ENCODE assay signal across 26 cellular contexts in genomic region chr19:58491393-58491792, GRCh38. TPM values are rescaled to one million over a fixed set of nuclear protein-coding genes. Genes with fewer than 3 reads are reported as not detected.
DNase-seq lines count a peak whose midpoint lies in the region; ATAC-seq and TF ChIP-seq lines count a peak whose summit lies in the region.
"Had no signal": no experiment of that assay in that cellular context is flagged by ENCODE, and none has a peak within 500 bp of the region (broad histone marks: within the 10 kb centered on the region; RNA-seq: fewer than 3 reads in every experiment).

No MANE protein-coding gene starts in this region.

- H3K79me2 ChIP-seq in H9 (ENCODE audit: insufficient read depth, low read length), result no peaks in the 10 kb centered on the region

- no peak overlapping the region for H2BK5ac ChIP-seq in H9 (ENCODE audit: insufficient read length, low read length)

- H2AFZ ChIP-seq in H9 (ENCODE audit: low read length), result no peak overlapping the region
- H2AFZ ChIP-seq: GM23248, PC-9 had no signal

- peaks cover 3% of the 10 kb centered on the region for H3K23me2 ChIP-seq in H9 (ENCODE audit: insufficient read length, low read depth, low read length, poor library complexity, severe bottlenecking)

- no CpG with 5 or more reads among the region's 5 CpGs for WGBS in H9 (ENCODE audit: extremely low coverage, insufficient read length, low lambda C conversion rate)

- no peak overlapping the region for H3K14ac ChIP-seq in H9 (ENCODE audit: insufficient read depth, low read length)

- no peak for ATAC-seq in stimulated activated naive B cell treated with anti-CD40 and anti-IgM and Interleukin-4, amounts not matched to agents 10 μg/mL and 1 μg/mL and 100 μg/mL, for 72 hours (replicated peaks)
- ATAC-seq in HG03139 (IDR thresholded peaks at IDR 0.05; ENCODE audit: unreplicated experiment), result no peak

- no peak overlapping the region for H3K23ac ChIP-seq in H9 (ENCODE audit: insufficient read length, low read depth, low read length)

- H3K4me3 Mint-ChIP-seq in activated CD4-positive, alpha-beta memory T cell treated with anti-CD3 and anti-CD28 coated beads, Interleukin-2, amount 10 ng/mL, durations not matched to agents 7 days and 5 days, result no peak overlapping the region
- H3K4me3 Mint-ChIP-seq in activated CD4-positive, alpha-beta memory T cell treated with anti-CD3 and anti-CD28 coated beads for 36 hours, result no peak overlapping the region
- H3K4me3 Mint-ChIP-seq in activated T-helper 1 cell treated with anti-CD3 and anti-CD28 coated beads, Interleukin-12 subunit alpha, Interleukin-12 subunit beta, Interleukin-2, Interleukin-4 antibody, amounts not matched to agents 30 ng/mL and 10 ng/mL and 1 ng/mL, durations not matched to agents 14 hours and 24 hours and 36 hours, result no peak overlapping the region
- no peak overlapping the region for H3K4me3 Mint-ChIP-seq in stimulated activated naive B cell treated with anti-CD40 and anti-IgM and Interleukin-4, amounts not matched to agents 10 μg/mL and 1 μg/mL and 100 μg/mL, for 72 hours
- H3K4me3 Mint-ChIP-seq in H9, result no peak overlapping the region
- H3K4me3 Mint-ChIP-seq: CD4-positive, alpha-beta T cell had no signal

- H3K27me3 Mint-ChIP-seq in activated CD4-positive, alpha-beta memory T cell treated with anti-CD3 and anti-CD28 coated beads, Interleukin-2, amount 10 ng/mL, durations not matched to agents 7 days and 5 days, result no peaks in the 10 kb centered on the region
- H3K27me3 Mint-ChIP-seq in activated CD4-positive, alpha-beta memory T cell treated with anti-CD3 and anti-CD28 coated beads for 36 hours, result no peaks in the 10 kb centered on the region
- no peaks in the 10 kb centered on the region for H3K27me3 Mint-ChIP-seq in activated T-helper 1 cell treated with anti-CD3 and anti-CD28 coated beads, Interleukin-12 subunit alpha, Interleukin-12 subunit beta, Interleukin-2, Interleukin-4 antibody, amounts not matched to agents 30 ng/mL and 10 ng/mL and 1 ng/mL, durations not matched to agents 14 hours and 24 hours and 36 hours (ENCODE audit: insufficient read depth)
- H3K27me3 Mint-ChIP-seq in stimulated activated naive B cell treated with anti-CD40 and anti-IgM and Interleukin-4, amounts not matched to agents 10 μg/mL and 1 μg/mL and 100 μg/mL, for 72 hours, result no peaks in the 10 kb centered on the region
- H3K27me3 Mint-ChIP-seq in H9 (ENCODE audit: low read depth), result no peaks in the 10 kb centered on the region
- H3K27me3 Mint-ChIP-seq: CD4-positive, alpha-beta T cell had no signal

- peaks cover 10% of the 10 kb centered on the region for H3K36me3 Mint-ChIP-seq in activated CD4-positive, alpha-beta memory T cell treated with anti-CD3 and anti-CD28 coated beads, Interleukin-2, amount 10 ng/mL, durations not matched to agents 7 days and 5 days (ENCODE audit: low read depth)
- no peaks in the 10 kb centered on the region for H3K36me3 Mint-ChIP-seq in activated CD4-positive, alpha-beta memory T cell treated with anti-CD3 and anti-CD28 coated beads for 36 hours
- peaks cover 5% of the 10 kb centered on the region for H3K36me3 Mint-ChIP-seq in activated T-helper 1 cell treated with anti-CD3 and anti-CD28 coated beads, Interleukin-12 subunit alpha, Interleukin-12 subunit beta, Interleukin-2, Interleukin-4 antibody, amounts not matched to agents 30 ng/mL and 10 ng/mL and 1 ng/mL, durations not matched to agents 14 hours and 24 hours and 36 hours (ENCODE audit: low read depth)
- peaks cover 10 to 20% of the 10 kb centered on the region in 2 donors for H3K36me3 Mint-ChIP-seq in stimulated activated naive B cell treated with anti-CD40 and anti-IgM and Interleukin-4, amounts not matched to agents 10 μg/mL and 1 μg/mL and 100 μg/mL, for 72 hours
- H3K36me3 Mint-ChIP-seq in H9 (ENCODE audit: insufficient read depth in 1 of 3, low read depth in 3 of 3), result no peaks in the 10 kb centered on the region; a peak in 2 of 7 replicates

- no peaks in the 10 kb centered on the region for H3K4me1 ChIP-seq in H9 (ENCODE audit: insufficient read depth, low read length)
- H3K4me1 ChIP-seq: BLaER1, SJSA1 had no signal

- H3K4ac ChIP-seq in H9 (ENCODE audit: low read depth, low read length), result no peak overlapping the region

- H3T11ph ChIP-seq in H9 (ENCODE audit: low read length), result no peak overlapping the region

- H4K8ac ChIP-seq in H9 (replicated peaks; ENCODE audit: insufficient read length, low read depth, low read length), result no peak overlapping the region

- no peaks in the 10 kb centered on the region for H4K20me1 ChIP-seq in H9 (ENCODE audit: control insufficient read depth, insufficient read depth, insufficient read length)
- H4K20me1 ChIP-seq: BLaER1 had no signal

- H3K27ac Mint-ChIP-seq in activated CD4-positive, alpha-beta memory T cell treated with anti-CD3 and anti-CD28 coated beads, Interleukin-2, amount 10 ng/mL, durations not matched to agents 7 days and 5 days, result peak overlapping the region; percentile 33
- no peak overlapping the region for H3K27ac Mint-ChIP-seq in activated CD4-positive, alpha-beta memory T cell treated with anti-CD3 and anti-CD28 coated beads for 36 hours
- peak overlapping the region; percentile 32 for H3K27ac Mint-ChIP-seq in activated T-helper 1 cell treated with anti-CD3 and anti-CD28 coated beads, Interleukin-12 subunit alpha, Interleukin-12 subunit beta, Interleukin-2, Interleukin-4 antibody, amounts not matched to agents 30 ng/mL and 10 ng/mL and 1 ng/mL, durations not matched to agents 14 hours and 24 hours and 36 hours
- peak overlapping the region; percentile 9 for H3K27ac Mint-ChIP-seq in stimulated activated naive B cell treated with anti-CD40 and anti-IgM and Interleukin-4, amounts not matched to agents 10 μg/mL and 1 μg/mL and 100 μg/mL, for 72 hours
- H3K27ac Mint-ChIP-seq in H9, result peak overlapping the region in 1 of 3 experiments; percentile 8; a peak in 1 of 7 replicates
- H3K27ac Mint-ChIP-seq: CD4-positive, alpha-beta T cell had no signal

- no peak overlapping the region for H4K5ac ChIP-seq in H9 (ENCODE audit: insufficient read length, low read depth, low read length)

- H3K18ac ChIP-seq in H9 (ENCODE audit: insufficient read length, low read depth, low read length), result no peak overlapping the region

- no peak for TF ChIP-seq CTCF in H9 (conservative IDR thresholded peaks at IDR 0.05)

- DNase-seq in activated CD4-positive, alpha-beta memory T cell treated with anti-CD3 and anti-CD28 coated beads, Interleukin-2, amount 10 ng/mL, durations not matched to agents 7 days and 5 days, result no peak
- no peak for DNase-seq in activated CD4-positive, alpha-beta memory T cell treated with anti-CD3 and anti-CD28 coated beads for 36 hours
- DNase-seq in activated T-helper 1 cell treated with anti-CD3 and anti-CD28 coated beads, Interleukin-12 subunit alpha, Interleukin-12 subunit beta, Interleukin-2, Interleukin-4 antibody, amounts not matched to agents 30 ng/mL and 10 ng/mL and 1 ng/mL, durations not matched to agents 14 hours and 24 hours and 36 hours (ENCODE audit: low spot score), result no peak
- no peak for DNase-seq in stimulated activated naive B cell treated with anti-CD40 and anti-IgM and Interleukin-4, amounts not matched to agents 10 μg/mL and 1 μg/mL and 100 μg/mL, for 72 hours
- DNase-seq in superior temporal gyrus (ENCODE audit: extremely low spot score) (no peak), H9 (no peak)
- DNase-seq: CD4-positive, alpha-beta T cell; DMS53; GM23248; H7; IMR-90; MM.1S; NCI-H1048; NCI-H1417; NCI-H1694 treated with DMSO at 0.1 percent for 48 hours; NCI-H2081; NCI-H2227 treated with DMSO at 0.1 percent for 48 hours; NCI-H526 treated with DMSO at 0.1 percent for 48 hours; PC-9; Right ventricle myocardium superior; RPMI8226 had no signal

- no peak overlapping the region for H2BK12ac ChIP-seq in H9 (ENCODE audit: insufficient read length, low read depth, low read length)

- H2BK20ac ChIP-seq in H9 (ENCODE audit: low read depth, low read length, poor library complexity, severe bottlenecking), result no peak overlapping the region

- no peak overlapping the region for H2BK120ac ChIP-seq in H9 (ENCODE audit: low read depth, low read length, poor library complexity, severe bottlenecking)

- H3K56ac ChIP-seq in H9 (ENCODE audit: insufficient read length, low read depth, low read length), result no peak overlapping the region

- H3K27ac ChIP-seq in cingulate gyrus (ENCODE audit: low read depth, low read length), result peak overlapping the region; percentile 84
- no peak overlapping the region for H3K27ac ChIP-seq in H9 (ENCODE audit: insufficient read length, low read depth, low read length)
- H3K27ac ChIP-seq: BLaER1, GM23248, KMS-11, PC-9, SJSA1 had no signal

- no peak overlapping the region for H3K4me2 ChIP-seq in H9 (ENCODE audit: insufficient read depth, insufficient read length, low read length)
- H3K4me2 ChIP-seq: BLaER1, KMS-11, PC-9 had no signal

- no peak overlapping the region for H4K91ac ChIP-seq in H9 (ENCODE audit: insufficient read length, low read depth, low read length)

- CTCF ChIA-PET in activated CD4-positive, alpha-beta memory T cell treated with anti-CD3 and anti-CD28 coated beads, Interleukin-2, amount 10 ng/mL, durations not matched to agents 7 days and 5 days (lab: Charles Lee), result no interaction called here
- CTCF ChIA-PET in activated CD4-positive, alpha-beta memory T cell treated with anti-CD3 and anti-CD28 coated beads for 36 hours (lab: Charles Lee), result no interaction called here

- H3K79me1 ChIP-seq in H9 (ENCODE audit: insufficient read depth, low read depth, low read length, poor library complexity, severe bottlenecking), result no peaks in the 10 kb centered on the region

- peaks cover 32% of the 10 kb centered on the region for H3K4me1 Mint-ChIP-seq in activated CD4-positive, alpha-beta memory T cell treated with anti-CD3 and anti-CD28 coated beads, Interleukin-2, amount 10 ng/mL, durations not matched to agents 7 days and 5 days
- peaks cover 25% of the 10 kb centered on the region for H3K4me1 Mint-ChIP-seq in activated CD4-positive, alpha-beta memory T cell treated with anti-CD3 and anti-CD28 coated beads for 36 hours (ENCODE audit: low read depth)
- H3K4me1 Mint-ChIP-seq in activated T-helper 1 cell treated with anti-CD3 and anti-CD28 coated beads, Interleukin-12 subunit alpha, Interleukin-12 subunit beta, Interleukin-2, Interleukin-4 antibody, amounts not matched to agents 30 ng/mL and 10 ng/mL and 1 ng/mL, durations not matched to agents 14 hours and 24 hours and 36 hours (ENCODE audit: low read depth), result peaks cover 12% of the 10 kb centered on the region
- H3K4me1 Mint-ChIP-seq in stimulated activated naive B cell treated with anti-CD40 and anti-IgM and Interleukin-4, amounts not matched to agents 10 μg/mL and 1 μg/mL and 100 μg/mL, for 72 hours, result peaks cover 7% of the 10 kb centered on the region in 2 donors
- H3K4me1 Mint-ChIP-seq in H9, result no peaks in the 10 kb centered on the region

- H2BK15ac ChIP-seq in H9 (ENCODE audit: low read depth, low read length), result no peak overlapping the region

- intact Hi-C loops in activated CD4-positive, alpha-beta memory T cell treated with anti-CD3 and anti-CD28 coated beads for 36 hours (cut with micrococcal nuclease), result no loop called here
- intact Hi-C loops in activated T-helper 1 cell treated with anti-CD3 and anti-CD28 coated beads, Interleukin-12 subunit alpha, Interleukin-12 subunit beta, Interleukin-2, Interleukin-4 antibody, amounts not matched to agents 30 ng/mL and 10 ng/mL and 1 ng/mL, durations not matched to agents 14 hours and 24 hours and 36 hours (cut with micrococcal nuclease), result no loop called here

- H3K9me3 Mint-ChIP-seq in activated CD4-positive, alpha-beta memory T cell treated with anti-CD3 and anti-CD28 coated beads, Interleukin-2, amount 10 ng/mL, durations not matched to agents 7 days and 5 days, result no peaks in the 10 kb centered on the region
- no peaks in the 10 kb centered on the region for H3K9me3 Mint-ChIP-seq in activated CD4-positive, alpha-beta memory T cell treated with anti-CD3 and anti-CD28 coated beads for 36 hours
- no peaks in the 10 kb centered on the region for H3K9me3 Mint-ChIP-seq in activated T-helper 1 cell treated with anti-CD3 and anti-CD28 coated beads, Interleukin-12 subunit alpha, Interleukin-12 subunit beta, Interleukin-2, Interleukin-4 antibody, amounts not matched to agents 30 ng/mL and 10 ng/mL and 1 ng/mL, durations not matched to agents 14 hours and 24 hours and 36 hours
- H3K9me3 Mint-ChIP-seq in stimulated activated naive B cell treated with anti-CD40 and anti-IgM and Interleukin-4, amounts not matched to agents 10 μg/mL and 1 μg/mL and 100 μg/mL, for 72 hours, result no peaks in the 10 kb centered on the region
- no peaks in the 10 kb centered on the region for H3K9me3 Mint-ChIP-seq in H9
- H3K9me3 Mint-ChIP-seq: CD4-positive, alpha-beta T cell had no signal

- POLR2A ChIA-PET in activated CD4-positive, alpha-beta memory T cell treated with anti-CD3 and anti-CD28 coated beads, Interleukin-2, amount 10 ng/mL, durations not matched to agents 7 days and 5 days (lab: Charles Lee), result no interaction called here
- POLR2A ChIA-PET in activated CD4-positive, alpha-beta memory T cell treated with anti-CD3 and anti-CD28 coated beads for 36 hours (lab: Charles Lee), result no interaction called here

- no peaks in the 10 kb centered on the region for H3K27me3 ChIP-seq in H9 (ENCODE audit: insufficient read depth, low read length)
- H3K27me3 ChIP-seq: BLaER1, SJSA1 had no signal

- H3K9ac ChIP-seq in H9 (ENCODE audit: extremely low read depth, insufficient read length, low read length), result no peak overlapping the region
- H3K9ac ChIP-seq: BLaER1, GM23248, KMS-11 had no signal

- no peaks in the 10 kb centered on the region for H3K9me3 ChIP-seq in H9 (ENCODE audit: control insufficient read depth, low read depth, low read length)
- H3K9me3 ChIP-seq: BLaER1, SJSA1 had no signal

- H2AK5ac ChIP-seq in H9 (ENCODE audit: insufficient read length, low read length), result no peak overlapping the region

RNA-seq across cellular contexts. Expression of gene ZNF446, which starts 15.2 kb away (rescaled TPM):
- 1 to 10 TPM; 8.4 to 8.7 TPM for total RNA-seq in activated CD4-positive, alpha-beta memory T cell treated with anti-CD3 and anti-CD28 coated beads, Interleukin-2, amount 10 ng/mL, durations not matched to agents 7 days and 5 days
- 1 to 10 TPM; 6.4 to 7.5 TPM for total RNA-seq in activated CD4-positive, alpha-beta memory T cell treated with anti-CD3 and anti-CD28 coated beads for 36 hours
- 6.6 and 6.7 TPM in 2 replicates for total RNA-seq in activated T-helper 1 cell treated with anti-CD3 and anti-CD28 coated beads, Interleukin-12 subunit alpha, Interleukin-12 subunit beta, Interleukin-2, Interleukin-4 antibody, amounts not matched to agents 30 ng/mL and 10 ng/mL and 1 ng/mL, durations not matched to agents 14 hours and 24 hours and 36 hours
- total RNA-seq in H9 (2021), result 7.6 and 8.4 TPM in 2 replicates

RNA-seq across cellular contexts. Expression of gene SLC27A5, which starts 20.4 kb away (rescaled TPM):
- 10 to 100 TPM; 16.8 to 17.1 TPM for total RNA-seq in activated CD4-positive, alpha-beta memory T cell treated with anti-CD3 and anti-CD28 coated beads, Interleukin-2, amount 10 ng/mL, durations not matched to agents 7 days and 5 days
- total RNA-seq in activated CD4-positive, alpha-beta memory T cell treated with anti-CD3 and anti-CD28 coated beads for 36 hours, result 10 to 100 TPM; 16.7 to 17.0 TPM
- total RNA-seq in activated T-helper 1 cell treated with anti-CD3 and anti-CD28 coated beads, Interleukin-12 subunit alpha, Interleukin-12 subunit beta, Interleukin-2, Interleukin-4 antibody, amounts not matched to agents 30 ng/mL and 10 ng/mL and 1 ng/mL, durations not matched to agents 14 hours and 24 hours and 36 hours, result 23.3 and 24.7 TPM in 2 replicates
- 16.7 and 17.1 TPM in 2 replicates for total RNA-seq in H9 (2021)

RNA-seq across cellular contexts. Expression of gene ZNF324, which starts 24.5 kb away (rescaled TPM):
- total RNA-seq in activated CD4-positive, alpha-beta memory T cell treated with anti-CD3 and anti-CD28 coated beads, Interleukin-2, amount 10 ng/mL, durations not matched to agents 7 days and 5 days, result 10 to 100 TPM; 10.8 to 12.1 TPM
- 1 to 10 TPM; 7.0 to 8.3 TPM for total RNA-seq in activated CD4-positive, alpha-beta memory T cell treated with anti-CD3 and anti-CD28 coated beads for 36 hours
- total RNA-seq in activated T-helper 1 cell treated with anti-CD3 and anti-CD28 coated beads, Interleukin-12 subunit alpha, Interleukin-12 subunit beta, Interleukin-2, Interleukin-4 antibody, amounts not matched to agents 30 ng/mL and 10 ng/mL and 1 ng/mL, durations not matched to agents 14 hours and 24 hours and 36 hours, result 12.8 and 15.5 TPM in 2 replicates
- 12.7 and 14.8 TPM in 2 replicates for total RNA-seq in H9 (2021)

RNA-seq across cellular contexts. Expression of gene ZBTB45, which starts 28.2 kb away (rescaled TPM):
- total RNA-seq in activated CD4-positive, alpha-beta memory T cell treated with anti-CD3 and anti-CD28 coated beads, Interleukin-2, amount 10 ng/mL, durations not matched to agents 7 days and 5 days, result 10 to 100 TPM; 15.8 to 17.4 TPM
- 1 to 10 TPM; 9.9 to 10.0 TPM for total RNA-seq in activated CD4-positive, alpha-beta memory T cell treated with anti-CD3 and anti-CD28 coated beads for 36 hours
- 15.9 and 17.4 TPM in 2 replicates for total RNA-seq in activated T-helper 1 cell treated with anti-CD3 and anti-CD28 coated beads, Interleukin-12 subunit alpha, Interleukin-12 subunit beta, Interleukin-2, Interleukin-4 antibody, amounts not matched to agents 30 ng/mL and 10 ng/mL and 1 ng/mL, durations not matched to agents 14 hours and 24 hours and 36 hours
- 18.7 and 18.8 TPM in 2 replicates for total RNA-seq in H9 (2021)

RNA-seq across cellular contexts. Expression of gene ZNF324B, which starts 40.0 kb away (rescaled TPM):
- 10 to 100 TPM; 11.5 to 12.3 TPM for total RNA-seq in activated CD4-positive, alpha-beta memory T cell treated with anti-CD3 and anti-CD28 coated beads, Interleukin-2, amount 10 ng/mL, durations not matched to agents 7 days and 5 days
- 1 to 10 TPM; 7.7 to 7.8 TPM for total RNA-seq in activated CD4-positive, alpha-beta memory T cell treated with anti-CD3 and anti-CD28 coated beads for 36 hours
- total RNA-seq in activated T-helper 1 cell treated with anti-CD3 and anti-CD28 coated beads, Interleukin-12 subunit alpha, Interleukin-12 subunit beta, Interleukin-2, Interleukin-4 antibody, amounts not matched to agents 30 ng/mL and 10 ng/mL and 1 ng/mL, durations not matched to agents 14 hours and 24 hours and 36 hours, result 14.3 and 15.1 TPM in 2 replicates
- total RNA-seq in H9 (2021), result 6.3 and 8.7 TPM in 2 replicates
